1 cellular context compared by ENCODE assay signal in genomic region chr1:26164036-26164927, GRCh38.
TF ChIP-seq lines count a peak whose summit lies in the region.

No MANE protein-coding gene starts in this region.

TF ChIP-seq in HepG2, 621 proteins besides CTCF, POLR2A, EP300 and RAD21 (continued from another document and continues in another):
- TF ChIP-seq ATF7-NPFF (CRISPR knock-in tag; IDR thresholded peaks at IDR 0.05; ENCODE audit: low read depth) (no peak; the same call in 1 of the 2 replicates), ZNF687 (CRISPR knock-in tag; IDR thresholded peaks at IDR 0.05) (peak; percentile 57), ZNF563 (CRISPR knock-in tag; IDR thresholded peaks at IDR 0.05) (peak; percentile 28; the same call in 1 of the 2 replicates), CENPBD1 (CRISPR knock-in tag; IDR thresholded peaks at IDR 0.05; ENCODE audit: borderline replicate concordance, low read depth) (no peak), ARID4A (CRISPR knock-in tag; IDR thresholded peaks at IDR 0.05; ENCODE audit: borderline replicate concordance) (peak; percentile 10; the same call in 1 of the 2 replicates), CREM (IDR thresholded peaks at IDR 0.05) (no peak), CREM (CRISPR knock-in tag; IDR thresholded peaks at IDR 0.05) (no peak), TEF (CRISPR knock-in tag; IDR thresholded peaks at IDR 0.05) (no peak), ZNF710 (CRISPR knock-in tag; IDR thresholded peaks at IDR 0.05; ENCODE audit: borderline replicate concordance) (0 out of 2 replicates have a peak, but pooled peaks have one; percentile 25), KAT7 (CRISPR knock-in tag; IDR thresholded peaks at IDR 0.05; ENCODE audit: borderline replicate concordance) (no peak), PITX1 (CRISPR knock-in tag; IDR thresholded peaks at IDR 0.05) (0 out of 2 replicates have a peak, but pooled peaks have one; percentile 28), JARID2 (CRISPR knock-in tag; IDR thresholded peaks at IDR 0.05; ENCODE audit: insufficient replicate concordance) (no peak), ZNF709 (CRISPR knock-in tag; IDR thresholded peaks at IDR 0.05) (no peak), CBX5 (CRISPR knock-in tag; IDR thresholded peaks at IDR 0.05; ENCODE audit: borderline replicate concordance) (no peak), NPAS2 (CRISPR knock-in tag; IDR thresholded peaks at IDR 0.05; ENCODE audit: borderline replicate concordance) (no peak), ZNF790 (CRISPR knock-in tag; IDR thresholded peaks at IDR 0.05; ENCODE audit: borderline replicate concordance) (no peak), PRDM15 (CRISPR knock-in tag; IDR thresholded peaks at IDR 0.05) (no peak), MAX (IDR thresholded peaks at IDR 0.05) (peak; percentile 58; the same call in 1 of the 2 replicates), SP4 (CRISPR knock-in tag; IDR thresholded peaks at IDR 0.05) (peak; percentile 50; the same call in 1 of the 2 replicates), SNAPC5 (CRISPR knock-in tag; IDR thresholded peaks at IDR 0.05; ENCODE audit: borderline replicate concordance) (no peak), NR3C1 (CRISPR knock-in tag; IDR thresholded peaks at IDR 0.05) (no peak), ZNF260 (CRISPR knock-in tag; IDR thresholded peaks at IDR 0.05; ENCODE audit: borderline replicate concordance, low read depth) (no peak), MEF2D (CRISPR knock-in tag; IDR thresholded peaks at IDR 0.05) (no peak), ZNF282 (IDR thresholded peaks at IDR 0.05; ENCODE audit: partially characterized antibody) (no peak), MXD1 (CRISPR knock-in tag; IDR thresholded peaks at IDR 0.05) (0 out of 2 replicates have a peak, but pooled peaks have one; percentile 41), PBX3 (CRISPR knock-in tag; IDR thresholded peaks at IDR 0.05; ENCODE audit: borderline replicate concordance) (no peak), HOXA3 (CRISPR knock-in tag; IDR thresholded peaks at IDR 0.05) (0 out of 2 replicates have a peak, but pooled peaks have one; percentile 53), TBX2 (CRISPR knock-in tag; IDR thresholded peaks at IDR 0.05; ENCODE audit: borderline replicate concordance) (no peak), ZNF839 (CRISPR knock-in tag; IDR thresholded peaks at IDR 0.05; ENCODE audit: borderline replicate concordance) (no peak), SAP130 (CRISPR knock-in tag; IDR thresholded peaks at IDR 0.05; ENCODE audit: low read depth) (0 out of 2 replicates have a peak, but pooled peaks have one; percentile 12), ZNF75D (CRISPR knock-in tag; IDR thresholded peaks at IDR 0.05; ENCODE audit: borderline replicate concordance) (no peak), ZNF451 (CRISPR knock-in tag; IDR thresholded peaks at IDR 0.05) (no peak), HHEX (CRISPR knock-in tag; IDR thresholded peaks at IDR 0.05) (no peak), ZNF224 (CRISPR knock-in tag; IDR thresholded peaks at IDR 0.05) (no peak), REPIN1 (CRISPR knock-in tag; IDR thresholded peaks at IDR 0.05; ENCODE audit: borderline replicate concordance, low read depth) (no peak)
